Comparison of ENCODE assay signal across 17 cellular contexts in the genomic region with DNA sequence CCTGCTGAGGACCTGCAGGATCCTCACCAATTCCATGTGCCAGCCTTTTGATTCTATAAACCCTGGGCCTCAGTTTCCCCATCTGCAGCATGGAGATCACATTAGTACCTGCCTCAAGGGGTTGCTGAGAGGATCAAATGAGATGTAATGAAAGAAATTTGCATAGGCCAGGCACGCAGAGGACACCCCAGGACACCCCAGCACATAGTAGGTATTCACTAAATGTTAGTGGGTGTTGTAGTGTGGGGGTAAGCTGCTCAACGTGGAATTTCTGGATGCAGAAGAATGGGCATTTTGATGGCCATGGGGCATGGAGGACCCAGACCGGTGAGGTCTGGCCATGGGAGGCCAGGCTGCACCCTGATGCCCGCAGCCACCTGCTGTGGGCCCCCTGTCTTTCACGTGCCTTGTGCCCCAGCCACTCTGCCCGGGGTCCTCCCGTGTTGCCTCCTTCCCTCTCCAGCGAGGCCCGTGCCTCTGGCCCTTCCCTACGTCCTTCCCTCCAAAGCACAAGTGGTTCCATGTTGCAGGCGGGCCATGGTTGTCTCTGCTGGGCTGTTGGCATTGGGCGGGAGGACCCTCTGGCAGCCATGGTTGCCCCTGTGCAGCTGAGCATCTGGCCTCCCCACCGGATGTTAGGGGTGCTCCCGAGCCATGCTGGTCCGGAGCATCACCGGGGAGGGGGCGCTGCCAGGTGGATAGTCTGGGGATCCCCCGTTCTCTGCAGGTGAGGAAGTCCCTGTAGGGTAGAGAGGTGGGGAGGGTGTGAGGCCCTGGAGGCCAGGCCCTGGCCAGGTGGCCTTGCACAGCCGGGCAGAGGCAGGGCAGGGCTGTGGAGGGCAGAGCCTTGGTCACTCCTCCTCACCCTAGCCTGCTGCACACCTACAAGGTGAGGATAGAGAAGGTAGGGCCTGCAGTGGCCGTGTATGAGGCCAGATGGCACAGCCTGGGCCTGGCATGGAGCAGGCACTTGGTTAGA. TPM values are rescaled to one million over a fixed set of nuclear protein-coding genes. Genes with fewer than 3 reads are reported as not detected.
DNase-seq lines count a peak whose midpoint lies in the region; ATAC-seq, FAIRE-seq and TF ChIP-seq lines count a peak whose summit lies in the region.
"Had no signal": no experiment of that assay in that cellular context is flagged by ENCODE, and none has a peak within 500 bp of the region (broad histone marks: within the 10 kb centered on the region; RNA-seq: fewer than 3 reads in every experiment).

No MANE protein-coding gene starts in this region.

- no peaks in the 10 kb centered on the region for H3K36me3 Mint-ChIP-seq in natural killer cell
- H3K36me3 Mint-ChIP-seq in natural killer cell treated with Interleukin-12 subunit alpha and Interleukin-12 subunit beta and Interleukin-15 and Interleukin-18, amount 100 ng/mL, for 72 hours = no peaks in the 10 kb centered on the region
- H3K36me3 Mint-ChIP-seq in naive thymus-derived CD4-positive, alpha-beta T cell = peaks cover 0 to 4% (median 3%) of the 10 kb centered on the region in 5 donors

- intact Hi-C loops in natural killer cell (cut with micrococcal nuclease) = no loop called here
- intact Hi-C loops in naive thymus-derived CD4-positive, alpha-beta T cell (cut with micrococcal nuclease) = no loop called here

- no peak for TF ChIP-seq CTCF in natural killer cell (IDR thresholded peaks at IDR 0.05)
- no peak for TF ChIP-seq CTCF in bronchial epithelial cell (IDR thresholded peaks at IDR 0.05; ENCODE audit: insufficient read depth, low read length, severe bottlenecking)

- no peaks in the 10 kb centered on the region for H3K9me3 ChIP-seq in naive thymus-derived CD4-positive, alpha-beta T cell (ENCODE audit: control insufficient read depth in 2 of 3, low read length in 3 of 3)
- H3K9me3 ChIP-seq: Caco-2 had no signal

- peaks cover 0 to 2% of the 10 kb centered on the region in 2 donors for H3K9me3 Mint-ChIP-seq in natural killer cell
- no peaks in the 10 kb centered on the region for H3K9me3 Mint-ChIP-seq in natural killer cell treated with Interleukin-12 subunit alpha and Interleukin-12 subunit beta and Interleukin-15 and Interleukin-18, amount 100 ng/mL, for 72 hours
- H3K9me3 Mint-ChIP-seq in naive thymus-derived CD4-positive, alpha-beta T cell = peaks cover 0 to 26% (median 10%) of the 10 kb centered on the region in 11 donors

- FAIRE-seq in bronchial epithelial cell (lab: Jason Lieb, UNC) = peak; percentile 73

- POLR2A ChIA-PET in naive thymus-derived CD4-positive, alpha-beta T cell (lab: Charles Lee) = no interaction called here

- DNase-seq in natural killer cell = no peak
- no peak for DNase-seq in natural killer cell treated with Interleukin-12 subunit alpha and Interleukin-12 subunit beta and Interleukin-15 and Interleukin-18, amount 100 ng/mL, for 72 hours (ENCODE audit: low spot score)
- no peak for DNase-seq in bronchial epithelial cell (ENCODE audit: low read depth)
- no peak for DNase-seq in naive thymus-derived CD4-positive, alpha-beta T cell
- DNase-seq in stimulated activated CD4-positive, alpha-beta T cell treated with anti-CD3 and anti-CD28 coated beads, Interleukin-12 subunit alpha, Interleukin-12 subunit beta, amount 100 ng/mL, for 4 hours = no peak
- no peak for DNase-seq in NCI-H748 (lab: John Stamatoyannopoulos, UW; ENCODE audit: unreplicated experiment)
- DNase-seq in stimulated activated CD4-positive, alpha-beta T cell treated with anti-CD3 and anti-CD28 coated beads, Interleukin-1b, Interleukin-23, amount 100 ng/mL, for 48 hours = no peak
- DNase-seq: Caco-2, DMS153, GOT3, Kasumi-1, MM.1S, NCI-H1105, NCI-H1694 treated with DMSO at 0.1 percent for 48 hours, NCI-H526 treated with DMSO at 0.1 percent for 48 hours, OCI-M1 had no signal

- no peak overlapping the region for H3K27ac ChIP-seq in naive thymus-derived CD4-positive, alpha-beta T cell (ENCODE audit: low read depth, low read length)

- peaks cover 10 to 12% of the 10 kb centered on the region in 2 donors for H3K4me1 ChIP-seq in naive thymus-derived CD4-positive, alpha-beta T cell (ENCODE audit: control insufficient read depth in 2 of 2, insufficient read depth in 2 of 2, low read length in 2 of 2)

- H3K4me3 ChIP-seq in bronchial epithelial cell (ENCODE audit: low read depth, low read length) = no peak overlapping the region
- H3K4me3 ChIP-seq in naive thymus-derived CD4-positive, alpha-beta T cell (ENCODE audit: low read length) = no peak overlapping the region

- H3K4me1 Mint-ChIP-seq in natural killer cell = peaks cover 52 to 56% of the 10 kb centered on the region in 2 donors
- peaks cover 24 to 54% of the 10 kb centered on the region in 2 donors for H3K4me1 Mint-ChIP-seq in natural killer cell treated with Interleukin-12 subunit alpha and Interleukin-12 subunit beta and Interleukin-15 and Interleukin-18, amount 100 ng/mL, for 72 hours (ENCODE audit: low read depth in 2 of 2)
- H3K4me1 Mint-ChIP-seq in naive thymus-derived CD4-positive, alpha-beta T cell = peaks cover 16 to 42% (median 32%) of the 10 kb centered on the region in 7 donors

- H3K36me3 ChIP-seq in bronchial epithelial cell (ENCODE audit: control insufficient read depth, insufficient read depth, low read length) = peaks cover 12% of the 10 kb centered on the region
- peaks cover 0 to 14% (median 0%) of the 10 kb centered on the region in 3 experiments for H3K36me3 ChIP-seq in naive thymus-derived CD4-positive, alpha-beta T cell (ENCODE audit: control insufficient read depth in 2 of 3, insufficient read depth in 3 of 3, low read length in 3 of 3)

- H3K27ac Mint-ChIP-seq in natural killer cell = peak overlapping the region; percentile 6 to 26
- H3K27ac Mint-ChIP-seq in natural killer cell treated with Interleukin-12 subunit alpha and Interleukin-12 subunit beta and Interleukin-15 and Interleukin-18, amount 100 ng/mL, for 72 hours = peak overlapping the region in 1 of 2 donors; percentile 4
- H3K27ac Mint-ChIP-seq in naive thymus-derived CD4-positive, alpha-beta T cell = peak overlapping the region in 3 of 9 donors; percentile 21 to 52 (median 38)

- no peak for ATAC-seq in natural killer cell
- ATAC-seq in natural killer cell treated with Interleukin-12 subunit alpha and Interleukin-12 subunit beta and Interleukin-15 and Interleukin-18, amount 100 ng/mL, for 72 hours = no peak
- peak; percentile 2 for ATAC-seq in naive thymus-derived CD4-positive, alpha-beta T cell

- no peaks in the 10 kb centered on the region for H3K27me3 ChIP-seq in bronchial epithelial cell (ENCODE audit: control insufficient read depth, insufficient read depth, low read length)
- H3K27me3 ChIP-seq in naive thymus-derived CD4-positive, alpha-beta T cell (ENCODE audit: control insufficient read depth in 2 of 2, insufficient read depth in 2 of 2, low read length in 2 of 2) = no peaks in the 10 kb centered on the region

- no peak overlapping the region for H3K4me3 Mint-ChIP-seq in natural killer cell
- H3K4me3 Mint-ChIP-seq in natural killer cell treated with Interleukin-12 subunit alpha and Interleukin-12 subunit beta and Interleukin-15 and Interleukin-18, amount 100 ng/mL, for 72 hours = no peak overlapping the region
- no peak overlapping the region for H3K4me3 Mint-ChIP-seq in naive thymus-derived CD4-positive, alpha-beta T cell
- H3K4me3 Mint-ChIP-seq: CD14-positive monocyte had no signal

- no peaks in the 10 kb centered on the region for H3K27me3 Mint-ChIP-seq in natural killer cell (ENCODE audit: low read depth in 2 of 2)
- no peaks in the 10 kb centered on the region for H3K27me3 Mint-ChIP-seq in natural killer cell treated with Interleukin-12 subunit alpha and Interleukin-12 subunit beta and Interleukin-15 and Interleukin-18, amount 100 ng/mL, for 72 hours
- peaks cover 0 to 10% (median 0%) of the 10 kb centered on the region in 5 donors for H3K27me3 Mint-ChIP-seq in naive thymus-derived CD4-positive, alpha-beta T cell

- CTCF ChIA-PET in naive thymus-derived CD4-positive, alpha-beta T cell (lab: Charles Lee) = interaction anchor here (0.7 kb wide), 1 partner anchor 44 kb away, joined by 3 read pairs; no protein-coding TSS in a partner anchor

RNA-seq across cellular contexts. Expression of a gene that starts 8.6 kb away (rescaled TPM):
- total RNA-seq in natural killer cell (100 to 1,000 TPM; 139 to 165 (median 162) TPM), bronchial epithelial cell (5.3 and 7.7 TPM in 2 replicates)
- total RNA-seq in natural killer cell treated with Interleukin-12 subunit alpha and Interleukin-12 subunit beta and Interleukin-15 and Interleukin-18, amount 100 ng/mL, for 72 hours = 10 to 100 TPM; 92.9 to 98.3 TPM
- 100 to 1,000 TPM in 1 of 5 experiments, 10 to 100 TPM in 4; 37.5 to 127 (median 39.2) TPM for total RNA-seq in naive thymus-derived CD4-positive, alpha-beta T cell
- polyA plus RNA-seq in naive thymus-derived CD4-positive, alpha-beta T cell = 10 to 100 TPM; 47.7 to 76.7 TPM

RNA-seq across cellular contexts. Expression of a gene that starts 39.9 kb away (rescaled TPM):
- 10 to 100 TPM; 10.9 to 16.3 (median 14.1) TPM for total RNA-seq in natural killer cell
- total RNA-seq in natural killer cell treated with Interleukin-12 subunit alpha and Interleukin-12 subunit beta and Interleukin-15 and Interleukin-18, amount 100 ng/mL, for 72 hours = 1 to 10 TPM; 1.9 to 3.0 TPM
- 0.53 and 0.77 TPM in 2 replicates for total RNA-seq in bronchial epithelial cell
- total RNA-seq in naive thymus-derived CD4-positive, alpha-beta T cell = 10 to 100 TPM in 2 of 5 experiments, 1 to 10 TPM in 3; 2.5 to 11.1 (median 8.9) TPM
- polyA plus RNA-seq in naive thymus-derived CD4-positive, alpha-beta T cell = 1 to 10 TPM; 1.7 to 2.9 TPM
